Comparison of ENCODE assay signal across 21 cellular contexts in genomic region chr16:70782237-70782636, GRCh38.
"Had no signal": no experiment of that assay in that cellular context is flagged by ENCODE, and none has a peak within 500 bp of the region (broad histone marks: within the 10 kb centered on the region; RNA-seq: fewer than 3 reads in every experiment).

No MANE protein-coding gene starts in this region.

- H3K27ac Mint-ChIP-seq: activated CD4-positive, alpha-beta memory T cell treated with anti-CD3 and anti-CD28 coated beads for 36 hours; activated CD4-positive, alpha-beta T cell treated with anti-CD3 and anti-CD28 coated beads, Interleukin-2, amount 10 ng/mL, durations not matched to agents 7 days and 5 days had no signal

- H3K4me3 ChIP-seq: cardiac muscle cell, SJCRH30 had no signal

- H3K27me3 ChIP-seq: cardiac muscle cell, SJCRH30 had no signal

- H3K9ac ChIP-seq: KMS-11, SK-N-SH had no signal

- ATAC-seq: activated T-cell treated with anti-CD3 and anti-CD28 coated beads, Interleukin-2, amount 50 U/mL, for 4 hours had no signal

- H3K4me2 ChIP-seq: KMS-11, SK-N-SH had no signal

- H3K27ac ChIP-seq: cardiac muscle cell, KMS-11, SJCRH30, VCaP had no signal

- H3K9me3 ChIP-seq: SJCRH30, SK-N-SH had no signal

- DNase-seq: activated CD4-positive, alpha-beta memory T cell treated with anti-CD3 and anti-CD28 coated beads for 36 hours; activated CD4-positive, alpha-beta T cell treated with anti-CD3 and anti-CD28 coated beads, Interleukin-2, amount 10 ng/mL, durations not matched to agents 7 days and 5 days; activated CD4-positive, CD25-positive, alpha-beta regulatory T cell; activated CD8-positive, alpha-beta memory T cell treated with anti-CD3 and anti-CD28 coated beads for 24 hours; activated effector memory CD4-positive, alpha-beta T cell treated with anti-CD3 and anti-CD28 coated beads, Interleukin-2, amount 50 U/mL, for 16 hours; activated naive CD4-positive, alpha-beta T cell treated with anti-CD3 and anti-CD28 coated beads, Interleukin-2, amount 50 U/mL, for 16 hours; activated T-cell treated with anti-CD3 and anti-CD28 coated beads, Interleukin-2, amount 50 U/mL, for 4 hours; cerebellar nuclear complex; NCI-H1092; NCI-H1417; NCI-H1930; NCI-H2171 treated with DMSO at 0.1 percent for 48 hours; NCI-H226; NCI-H526; NCI-H82; SJCRH30; SK-N-SH; T-helper 1 cell had no signal

- H3K9me3 Mint-ChIP-seq: activated CD4-positive, alpha-beta memory T cell treated with anti-CD3 and anti-CD28 coated beads for 36 hours; activated CD4-positive, alpha-beta T cell treated with anti-CD3 and anti-CD28 coated beads, Interleukin-2, amount 10 ng/mL, durations not matched to agents 7 days and 5 days; activated T-cell treated with anti-CD3 and anti-CD28 coated beads, Interleukin-2, amount 50 U/mL, for 4 hours had no signal
